Comparison of ENCODE assay signal across 8 cellular contexts in genomic region chr17:17693955-17694228, GRCh38. TPM values are rescaled to one million over a fixed set of nuclear protein-coding genes. Genes with fewer than 3 reads are reported as not detected.
DNase-seq lines count a peak whose midpoint lies in the region; ATAC-seq and TF ChIP-seq lines count a peak whose summit lies in the region.

No MANE protein-coding gene starts in this region.

- H3K4me3 ChIP-seq in AG09309 (ENCODE audit: control insufficient read depth, low read depth, low read length) (peak overlapping the region; percentile 77), HUES6 (ENCODE audit: low read depth, low read length) (peak overlapping the region; percentile 65), muscle layer of colon (ENCODE audit: low read depth in 1 of 2, low read length in 2 of 2) (peak overlapping the region; percentile 37 to 55)

- peaks cover 41% of the 10 kb centered on the region for H3K4me1 ChIP-seq in HUES6 (ENCODE audit: control insufficient read depth, insufficient read depth, low read length)
- peaks cover 54% of the 10 kb centered on the region for H3K4me1 ChIP-seq in muscle layer of colon (ENCODE audit: insufficient read depth, low read length)

- H3K27me3 ChIP-seq in HUES6 (ENCODE audit: control insufficient read depth, insufficient read depth, low read length) (peaks cover 60% of the 10 kb centered on the region), muscle layer of colon (ENCODE audit: control insufficient read depth in 1 of 2, insufficient read depth in 2 of 2, low read length in 2 of 2) (no peaks in the 10 kb centered on the region)

- H3K9me3 ChIP-seq in HUES6 (ENCODE audit: control insufficient read depth, insufficient read depth, low read depth, low read length), result no peaks in the 10 kb centered on the region
- no peaks in the 10 kb centered on the region for H3K9me3 ChIP-seq in muscle layer of colon (ENCODE audit: low read length)

- H3K9ac ChIP-seq in HUES6 (ENCODE audit: low read length) (peak overlapping the region; percentile 41), muscle layer of colon (ENCODE audit: low read length) (peak overlapping the region; percentile 42)

- ATAC-seq in HG02885 (IDR thresholded peaks at IDR 0.05; ENCODE audit: poor library complexity, unreplicated experiment) (no peak), GM21526 (IDR thresholded peaks at IDR 0.05; ENCODE audit: low FRiP score, unreplicated experiment) (no peak)

- TF ChIP-seq CTCF in AG09309 (IDR thresholded peaks at IDR 0.05; ENCODE audit: control insufficient read depth, insufficient read depth, low read depth, low read length, missing control alignments), result no peak
- no peak for TF ChIP-seq CTCF in brain (conservative IDR thresholded peaks at IDR 0.05)

- H3K9me3 Mint-ChIP-seq in brain, result no peaks in the 10 kb centered on the region

- no peak for DNase-seq in AG09309 (ENCODE audit: low read depth)
- no peak for DNase-seq in activated CD4-positive, CD25-positive, alpha-beta regulatory T cell treated with anti-CD3 and anti-CD28 coated beads, Interleukin-2, amount 50 U/mL, for 72 hours
- no peak for DNase-seq in T1000 (lab: John Stamatoyannopoulos, UW)

- peaks cover 4% of the 10 kb centered on the region for H3K36me3 Mint-ChIP-seq in brain

- H3K36me3 ChIP-seq in HUES6 (ENCODE audit: control insufficient read depth, insufficient read depth, low read length) (no peaks in the 10 kb centered on the region), muscle layer of colon (ENCODE audit: insufficient read depth, low read length) (no peaks in the 10 kb centered on the region)

- peak overlapping the region; percentile 83 to 95 (median 87) for H3K4me3 Mint-ChIP-seq in brain

- H3K27ac ChIP-seq in HUES6 (ENCODE audit: low read depth, low read length) (peak overlapping the region; percentile 67; the same call in 1 of the 2 replicates), muscle layer of colon (ENCODE audit: low read depth, low read length) (peak overlapping the region; percentile 87)

- H3K4me1 Mint-ChIP-seq in brain, result peaks cover 87% of the 10 kb centered on the region

- H3K27me3 Mint-ChIP-seq in brain, result peaks cover 3% of the 10 kb centered on the region

- H3K27ac Mint-ChIP-seq in brain, result peak overlapping the region; percentile 99 to 100 (median 100)

RNA-seq across cellular contexts. Expression of gene RAI1, which starts 12.6 kb away (rescaled TPM):
- polyA plus RNA-seq in brain (ENCODE audit: insufficient read depth, low read depth, low replicate concordance), result 22.1 TPM
